Comparison of ENCODE assay signal across 20 cellular contexts in the genomic region with DNA sequence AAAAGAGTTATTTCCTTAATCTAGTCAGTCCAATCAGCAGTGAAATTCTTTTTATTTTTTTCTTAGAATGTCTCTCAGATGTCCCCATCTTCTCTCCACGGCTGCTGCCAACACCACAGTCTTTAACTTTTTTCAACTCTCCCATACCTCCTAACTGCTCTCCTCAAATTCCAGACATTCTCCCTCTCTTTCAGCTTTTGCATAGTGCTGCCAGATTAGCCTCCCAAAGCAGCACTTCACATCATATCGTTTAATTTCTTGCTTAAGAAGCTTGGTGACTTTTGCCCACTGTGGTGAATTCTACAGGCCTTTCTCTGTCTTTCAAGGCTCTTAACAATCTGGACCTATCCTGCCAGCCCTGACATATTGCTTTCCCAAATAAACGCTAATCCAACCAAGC.
DNase-seq lines count a peak whose midpoint lies in the region; ATAC-seq and TF ChIP-seq lines count a peak whose summit lies in the region.
"Had no signal": no experiment of that assay in that cellular context is flagged by ENCODE, and none has a peak within 500 bp of the region (broad histone marks: within the 10 kb centered on the region; RNA-seq: fewer than 3 reads in every experiment).

No MANE protein-coding gene starts in this region.

- intact Hi-C loops in esophagus muscularis mucosa (cut with DNase I) = no loop called here

- TF ChIP-seq POLR2A in esophagus muscularis mucosa (IDR thresholded peaks at IDR 0.05; ENCODE audit: low read depth) = no peak

- no peaks in the 10 kb centered on the region for H3K27me3 ChIP-seq in esophagus muscularis mucosa
- H3K27me3 ChIP-seq: BLaER1 had no signal

- H3K9me3 ChIP-seq in T-helper 17 cell (ENCODE audit: control insufficient read depth, low read length, poor library complexity, severe bottlenecking) (no peaks in the 10 kb centered on the region), esophagus muscularis mucosa (no peaks in the 10 kb centered on the region)
- H3K9me3 ChIP-seq: BLaER1 had no signal

- TF ChIP-seq EP300 in esophagus muscularis mucosa (IDR thresholded peaks at IDR 0.05) = no peak

- H3K4me3 ChIP-seq in esophagus muscularis mucosa (no peak overlapping the region), retinal pigment epithelial cell (ENCODE audit: low read length) (no peak overlapping the region)
- H3K4me3 ChIP-seq: BLaER1, K562 had no signal

- H3K4me1 ChIP-seq in esophagus muscularis mucosa = peaks cover 0 to 12% (median 4%) of the 10 kb centered on the region in 4 donors

- H3K27ac Mint-ChIP-seq in T-helper 17 cell = peak overlapping the region; percentile 4
- H3K27ac Mint-ChIP-seq: CD8-positive, alpha-beta T cell had no signal

- H3K27ac ChIP-seq in esophagus muscularis mucosa (replicated peaks in 1 of 4) = no peak overlapping the region
- H3K27ac ChIP-seq: BLaER1 had no signal

- peaks cover 15% of the 10 kb centered on the region for H3K36me3 Mint-ChIP-seq in T-helper 17 cell (ENCODE audit: low read depth)
- H3K36me3 Mint-ChIP-seq: CD8-positive, alpha-beta T cell had no signal

- H3K4me3 Mint-ChIP-seq in T-helper 17 cell = no peak overlapping the region
- H3K4me3 Mint-ChIP-seq: CD8-positive, alpha-beta T cell had no signal

- no peaks in the 10 kb centered on the region for H3K36me3 ChIP-seq in esophagus muscularis mucosa
- H3K36me3 ChIP-seq: BLaER1 had no signal

- peaks cover 20% of the 10 kb centered on the region for H3K4me1 Mint-ChIP-seq in T-helper 17 cell

- H3K27me3 Mint-ChIP-seq in T-helper 17 cell = no peaks in the 10 kb centered on the region

- TF ChIP-seq CTCF in esophagus muscularis mucosa (IDR thresholded peaks at IDR 0.05) = no peak
- no peak for TF ChIP-seq CTCF in retinal pigment epithelial cell (conservative IDR thresholded peaks at IDR 0.05; ENCODE audit: low read depth, low read length)

- 50% methylated on average over 3 of the region's 3 CpGs for WGBS in esophagus muscularis mucosa

- DNase-seq in GM03348 (ENCODE audit: low spot score) (peak; percentile 54), T-helper 17 cell (no peak), esophagus muscularis mucosa (ENCODE audit: extremely low spot score) (peak; percentile 85), retinal pigment epithelial cell (ENCODE audit: low read depth) (peak; percentile 24), DMS53 treated with DMSO at 0.1 percent for 48 hours (lab: John Stamatoyannopoulos, UW; ENCODE audit: unreplicated experiment) (no peak)
- no peak for DNase-seq in activated CD4-positive, alpha-beta T cell treated with anti-CD3 and anti-CD28 coated beads, Interleukin-2, amount 50 U/mL, for 1 hour
- no peak for DNase-seq in activated CD4-positive, alpha-beta T cell treated with anti-CD3 and anti-CD28 coated beads for 1 hour
- DNase-seq: CD8-positive, alpha-beta T cell; DMS79 treated with DMSO at 0.1 percent for 48 hours; GDM1; GOT3; NCI-H1417 treated with DMSO at 0.1 percent for 48 hours; NCI-H2029 treated with DMSO at 0.1 percent for 48 hours; NCI-H2171 treated with DMSO at 0.1 percent for 48 hours; NCI-H446 treated with DMSO at 0.1 percent for 48 hours; NCI-H748 treated with DMSO at 0.1 percent for 48 hours; OCI-M1; SIG-M5 had no signal

- no peak for ATAC-seq in T-helper 17 cell
- ATAC-seq: CD8-positive, alpha-beta T cell; K562 had no signal

Comparison
In these comparisons a context has a peak if more than half of its experiments do, and no peak if none do; other contexts are left out.
1. DNase-seq: peak in GM03348 (single experiment), esophagus muscularis mucosa (single experiment) and retinal pigment epithelial cell (single experiment); none in T-helper 17 cell (0 of 3), DMS53 treated with DMSO at 0.1 percent for 48 hours (single experiment), activated CD4-positive, alpha-beta T cell treated with anti-CD3 and anti-CD28 coated beads, Interleukin-2, amount 50 U/mL, for 1 hour (single experiment) and activated CD4-positive, alpha-beta T cell treated with anti-CD3 and anti-CD28 coated beads for 1 hour (single experiment).